ENCODE assay signal across 29 cellular contexts in the genomic region with DNA sequence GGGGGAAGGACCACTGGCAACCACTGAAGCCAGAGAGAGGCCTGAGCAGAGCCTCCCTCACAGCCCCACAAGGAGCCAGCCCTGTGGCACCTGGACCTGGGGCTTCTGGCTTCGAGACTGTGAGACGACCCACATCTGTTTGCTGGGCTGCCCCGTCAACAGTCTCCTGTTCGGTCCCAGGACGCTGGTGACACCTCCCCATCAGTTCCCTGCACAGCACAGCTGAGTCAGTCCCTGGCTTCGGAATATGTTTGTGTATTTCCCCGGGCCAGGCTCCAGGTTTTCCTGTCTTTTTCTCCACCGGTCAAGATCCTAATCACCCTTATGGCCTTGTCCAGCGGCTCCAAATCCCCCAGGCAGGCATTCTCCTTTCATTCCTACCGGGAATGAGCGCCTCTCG. TPM values are rescaled to one million over a fixed set of nuclear protein-coding genes. Genes with fewer than 3 reads are reported as not detected.
"Had no signal": no experiment of that assay in that cellular context is flagged by ENCODE, and none has a peak within 500 bp of the region (broad histone marks: within the 10 kb centered on the region; RNA-seq: fewer than 3 reads in every experiment).

No MANE protein-coding gene starts in this region.

- H3K9me3 Mint-ChIP-seq: natural killer cell; stimulated activated naive CD8-positive, alpha-beta T cell treated with anti-CD3 and anti-CD28 coated beads, Interleukin-15, amount 100 ng/mL, for 72 hours had no signal

- H3K36me3 Mint-ChIP-seq: mesothelial cell of epicardium; naive B cell; natural killer cell; neural progenitor cell; stimulated activated memory B cell treated with anti-CD40 and anti-IgM and Interleukin-4, amounts not matched to agents 10 μg/mL and 1 μg/mL and 100 μg/mL, for 72 hours had no signal

- H3K4me3 Mint-ChIP-seq: mesothelial cell of epicardium; naive B cell; natural killer cell; nephron progenitor cell; neural progenitor cell; stimulated activated memory B cell treated with anti-CD40 and anti-IgM and Interleukin-4, amounts not matched to agents 10 μg/mL and 1 μg/mL and 100 μg/mL, for 72 hours; stimulated activated naive CD8-positive, alpha-beta T cell treated with anti-CD3 and anti-CD28 coated beads, Interleukin-15, amount 100 ng/mL, for 72 hours had no signal

- H2AFZ ChIP-seq: neural progenitor cell had no signal

- H3K4me1 Mint-ChIP-seq: natural killer cell; stimulated activated memory B cell treated with anti-CD40 and anti-IgM and Interleukin-4, amounts not matched to agents 10 μg/mL and 1 μg/mL and 100 μg/mL, for 72 hours; stimulated activated naive CD8-positive, alpha-beta T cell treated with anti-CD3 and anti-CD28 coated beads, Interleukin-15, amount 100 ng/mL, for 72 hours had no signal

- ATAC-seq: left colon; left lung; natural killer cell; pancreas; right cardiac atrium; stimulated activated memory B cell treated with anti-CD40 and anti-IgM and Interleukin-4, amounts not matched to agents 10 μg/mL and 1 μg/mL and 100 μg/mL, for 72 hours; stimulated activated naive CD8-positive, alpha-beta T cell treated with anti-CD3 and anti-CD28 coated beads, Interleukin-15, amount 100 ng/mL, for 72 hours had no signal

- H3K36me3 ChIP-seq: left lung, neural progenitor cell, pancreas, prostate gland, sigmoid colon, tibial nerve, uterus had no signal

- H3K4me1 ChIP-seq: left lung, neural progenitor cell, pancreas, prostate gland, sigmoid colon, tibial nerve, uterus had no signal

- H3K9ac ChIP-seq: neural progenitor cell had no signal

- H3K27ac Mint-ChIP-seq: mesothelial cell of epicardium; naive B cell; natural killer cell; nephron progenitor cell; stimulated activated memory B cell treated with anti-CD40 and anti-IgM and Interleukin-4, amounts not matched to agents 10 μg/mL and 1 μg/mL and 100 μg/mL, for 72 hours; type B pancreatic cell had no signal

- H3K4me2 ChIP-seq: neural progenitor cell had no signal

- H3K27ac ChIP-seq: left lung, neural progenitor cell, pancreas, prostate gland, sigmoid colon, tibial nerve, uterus had no signal

- H3K27me3 ChIP-seq: neural progenitor cell, pancreas, sigmoid colon, tibial nerve, uterus had no signal

- DNase-seq: hippocampal formation; kidney glomerular epithelial cell; left colon; mesendoderm; naive B cell; natural killer cell; nephron progenitor cell; retina; sigmoid colon; small intestine; stimulated activated CD4-positive, alpha-beta T cell treated with anti-CD3 and anti-CD28 coated beads, Interleukin-1b, Interleukin-23, amount 100 ng/mL, for 48 hours; stimulated activated CD4-positive, alpha-beta T cell treated with anti-CD3 and anti-CD28 coated beads, Interleukin-2, amount 100 ng/mL, for 48 hours; stimulated activated CD4-positive, alpha-beta T cell treated with anti-CD3 and anti-CD28 coated beads, Interleukin-4, amount 100 ng/mL, for 4 hours; stimulated activated CD8-positive, alpha-beta memory T cell treated with anti-CD3 and anti-CD28 coated beads, Interleukin-4, amount 100 ng/mL, for 48 hours; stimulated activated naive CD4-positive, alpha-beta T cell treated with Interleukin-2 at 50 U/mL for 16 hours; stimulated activated naive CD8-positive, alpha-beta T cell treated with anti-CD3 and anti-CD28 coated beads, Interleukin-15, amount 100 ng/mL, for 72 hours; substantia nigra; uterus had no signal

- H3K4me3 ChIP-seq: left lung, lung, neural progenitor cell, pancreas, prostate gland, sigmoid colon, tibial nerve, uterus had no signal

- H3K9me3 ChIP-seq: left lung, pancreas, prostate gland, sigmoid colon, uterus had no signal

RNA-seq across cellular contexts. Expression of a gene that starts 46.4 kb away (rescaled TPM):
- total RNA-seq: mononuclear cell, natural killer cell had no signal
